In genomic region chr11:66317766-66318575, GRCh38 we compare ENCODE assay signal across 8 cellular contexts. TPM values are rescaled to one million over a fixed set of nuclear protein-coding genes. Genes with fewer than 3 reads are reported as not detected.
DNase-seq lines count a peak whose midpoint lies in the region; ATAC-seq and TF ChIP-seq lines count a peak whose summit lies in the region.

No MANE protein-coding gene starts in this region.

- peaks cover 39 to 48% of the 10 kb centered on the region in 2 experiments for H3K4me1 ChIP-seq in trophoblast cell (ENCODE audit: control insufficient read depth in 1 of 2, insufficient read depth in 2 of 2, low read length in 2 of 2)

- H2BK5ac ChIP-seq in trophoblast cell (ENCODE audit: low read depth, low read length, poor library complexity), result peak overlapping the region; percentile 17

- H3K23ac ChIP-seq in trophoblast cell (ENCODE audit: low read length), result no peak overlapping the region

- no peak for TF ChIP-seq CTCF in fibroblast of pulmonary artery (IDR thresholded peaks at IDR 0.05; ENCODE audit: low read length, missing control alignments)

- H3K27ac ChIP-seq in trophoblast cell (ENCODE audit: low read depth, low read length), result peak overlapping the region; percentile 58

- H3K79me2 ChIP-seq in trophoblast cell (ENCODE audit: control insufficient read depth, insufficient read depth, low read length, poor library complexity), result no peaks in the 10 kb centered on the region

- H2BK120ac ChIP-seq in trophoblast cell (ENCODE audit: insufficient read depth, low read length, poor library complexity), result peak overlapping the region; percentile 80

- H4K8ac ChIP-seq in trophoblast cell (ENCODE audit: low read depth, low read length), result peak overlapping the region; percentile 40

- peaks cover 26% of the 10 kb centered on the region for H3K79me1 ChIP-seq in trophoblast cell (ENCODE audit: low read length)

- peak overlapping the region; percentile 0 for H2AK5ac ChIP-seq in trophoblast cell (ENCODE audit: low read length)

- no peak overlapping the region for H3K9ac ChIP-seq in trophoblast cell (ENCODE audit: low read length)

- peaks cover 7% of the 10 kb centered on the region for H3K9me3 ChIP-seq in trophoblast cell (ENCODE audit: insufficient read depth, low read depth, low read length)

- H3K4me3 ChIP-seq in fibroblast of pulmonary artery (replicated peaks; ENCODE audit: low read depth, low read length) (no peak overlapping the region), trophoblast cell (ENCODE audit: low read depth, low read length) (no peak overlapping the region)

- peak overlapping the region; percentile 13 for H3K4ac ChIP-seq in trophoblast cell (ENCODE audit: low read depth, low read length)

- peak overlapping the region; percentile 83 for H2BK12ac ChIP-seq in trophoblast cell (ENCODE audit: low read length)

- no CpG with 5 or more reads among the region's 15 CpGs for WGBS in trophoblast cell (ENCODE audit: extremely low coverage, insufficient coverage, insufficient read length)

- H3K18ac ChIP-seq in trophoblast cell (ENCODE audit: low read length), result peak overlapping the region; percentile 93

- ATAC-seq in GM19397 (IDR thresholded peaks at IDR 0.05; ENCODE audit: unreplicated experiment) (no peak), HG03378 (IDR thresholded peaks at IDR 0.05; ENCODE audit: unreplicated experiment) (no peak), HG02840 (IDR thresholded peaks at IDR 0.05; ENCODE audit: low FRiP score, unreplicated experiment) (no peak)

- H3K36me3 ChIP-seq in trophoblast cell (ENCODE audit: control insufficient read depth in 1 of 2, insufficient read depth in 2 of 2, low read length in 2 of 2), result no peaks in the 10 kb centered on the region

- no peaks in the 10 kb centered on the region for H3K27me3 ChIP-seq in trophoblast cell (ENCODE audit: insufficient read depth, low read length)

- peak overlapping the region; percentile 78 for H4K91ac ChIP-seq in trophoblast cell (ENCODE audit: low read depth, low read length)

- H3K14ac ChIP-seq in trophoblast cell (ENCODE audit: low read length), result peak overlapping the region; percentile 82

- peak overlapping the region; percentile 3 for H3K4me2 ChIP-seq in trophoblast cell (ENCODE audit: low read length)

- peak; percentile 46 for DNase-seq in AG08395 (ENCODE audit: low spot score)
- peak; percentile 99 for DNase-seq in HuH-7 (ENCODE audit: low spot score)
- DNase-seq in activated CD8-positive, alpha-beta memory T cell treated with anti-CD3 and anti-CD28 coated beads, Interleukin-2, amount 50 U/mL, for 1 hour (ENCODE audit: extremely low read depth), result peak; percentile 76
- peak; percentile 96 for DNase-seq in fibroblast of pulmonary artery (ENCODE audit: low read depth)
- peak; percentile 9 to 50 for DNase-seq in trophoblast cell

- H2AFZ ChIP-seq in trophoblast cell (ENCODE audit: insufficient read depth, low read length, poor library complexity), result peak overlapping the region; percentile 19

- peak overlapping the region; percentile 27 for H4K12ac ChIP-seq in trophoblast cell (ENCODE audit: low read depth, low read length)

RNA-seq across cellular contexts. Expression of gene CD248, which starts 1.1 kb away (rescaled TPM):
- polyA plus RNA-seq in trophoblast cell (2013), result 22.3 and 23.5 TPM in 2 replicates

RNA-seq across cellular contexts. Expression of gene RIN1, which starts 18.3 kb away (rescaled TPM):
- polyA plus RNA-seq in trophoblast cell (2013), result 3.6 and 3.7 TPM in 2 replicates

RNA-seq across cellular contexts. Expression of gene TMEM151A, which starts 26.3 kb away (rescaled TPM):
- polyA plus RNA-seq in trophoblast cell (2013), result 0.10 and 0.12 TPM in 2 replicates

RNA-seq across cellular contexts. Expression of gene BRMS1, which starts 26.9 kb away (rescaled TPM):
- polyA plus RNA-seq in trophoblast cell (2013), result 39.3 and 39.5 TPM in 2 replicates

RNA-seq across cellular contexts. Expression of gene YIF1A, which starts 29.0 kb away (rescaled TPM):
- polyA plus RNA-seq in trophoblast cell (2013), result 225 and 238 TPM in 2 replicates

Comparison
In these comparisons a context has a peak if more than half of its experiments do, and no peak if none do; other contexts are left out.
1. DNase-seq: peak in every context shown above with its lines; median percentile 99 in HuH-7; 96 in fibroblast of pulmonary artery; 76 in activated CD8-positive, alpha-beta memory T cell treated with anti-CD3 and anti-CD28 coated beads, Interleukin-2, amount 50 U/mL, for 1 hour; 46 in AG08395; 30 in trophoblast cell.